ENCODE assay signal across 17 cellular contexts in genomic region chr2:207014424-207014823, GRCh38.
DNase-seq lines count a peak whose midpoint lies in the region; ATAC-seq, FAIRE-seq and TF ChIP-seq lines count a peak whose summit lies in the region.
"Had no signal": no experiment of that assay in that cellular context is flagged by ENCODE, and none has a peak within 500 bp of the region (broad histone marks: within the 10 kb centered on the region; RNA-seq: fewer than 3 reads in every experiment).

No MANE protein-coding gene starts in this region.

- no peaks in the 10 kb centered on the region for H3K79me2 ChIP-seq in mammary epithelial cell (ENCODE audit: insufficient read depth, low read length)
- no peaks in the 10 kb centered on the region for H3K79me2 ChIP-seq in HepG2 (ENCODE audit: insufficient read depth, low read length)

- intact Hi-C loops in mammary epithelial cell (cut with micrococcal nuclease) (loop anchor here (5.0 kb wide), 1 partner anchor 48 kb away; no protein-coding TSS in a partner anchor), HepG2 (cut with micrococcal nuclease; ENCODE audit: unreplicated experiment) (no loop called here)

- H3K4me3 ChIP-seq in mammary epithelial cell (replicated peaks in 1 of 3; ENCODE audit: insufficient read depth in 1 of 3, low read depth in 2 of 3, low read length in 3 of 3) (no peak overlapping the region), HepG2 (replicated peaks in 1 of 3; ENCODE audit: insufficient read depth in 1 of 3, low read depth in 2 of 3, low read length in 3 of 3) (no peak overlapping the region), gastroesophageal sphincter (no peak overlapping the region)
- H3K4me3 ChIP-seq: BLaER1 had no signal

- H3K4me1 ChIP-seq in mammary epithelial cell (ENCODE audit: insufficient read depth, low read length) (peaks cover 32% of the 10 kb centered on the region), HepG2 (ENCODE audit: insufficient read depth, low read length) (no peaks in the 10 kb centered on the region), gastroesophageal sphincter (no peaks in the 10 kb centered on the region)
- H3K4me1 ChIP-seq: BLaER1 had no signal

- H2AFZ ChIP-seq in mammary epithelial cell (ENCODE audit: low read depth, low read length) (no peak overlapping the region), HepG2 (ENCODE audit: low read length) (no peak overlapping the region)

- TF ChIP-seq CTCF in mammary epithelial cell (conservative IDR thresholded peaks at IDR 0.05 in 1 of 2, IDR thresholded peaks at IDR 0.05 in 1 of 2; ENCODE audit: extremely low read depth in 1 of 2, insufficient read depth in 1 of 2, low read depth in 1 of 2, low read length in 2 of 2) (no peak), HepG2 (CRISPR knock-in tag; IDR thresholded peaks at IDR 0.05) (no peak), gastroesophageal sphincter (IDR thresholded peaks at IDR 0.05) (no peak)

- H3K27me3 ChIP-seq in mammary epithelial cell (ENCODE audit: insufficient read depth, low read length) (no peaks in the 10 kb centered on the region), HepG2 (ENCODE audit: control insufficient read depth in 1 of 2, insufficient read depth in 2 of 2, low read length in 2 of 2) (peaks cover 0 to 3% of the 10 kb centered on the region in 2 experiments; a peak in 2 of 5 replicates), gastroesophageal sphincter (no peaks in the 10 kb centered on the region)
- H3K27me3 ChIP-seq: BLaER1 had no signal

- H3K27ac Mint-ChIP-seq in immature natural killer cell, result no peak overlapping the region
- H3K27ac Mint-ChIP-seq: CD14-positive monocyte; CD4-positive, alpha-beta memory T cell; H9 had no signal

- in situ Hi-C loops in mammary epithelial cell (cut with MboI; ENCODE audit: low sequenced_read_pairs in 2 of 2) (no loop called here), HepG2 (cut with HindIII; ENCODE audit: extremely low pct_ligation_motif_present, low pct_unique_long_range_greater_than_20kb) (no loop called here)

- peaks cover 5 to 8% of the 10 kb centered on the region in 2 donors for H3K4me1 Mint-ChIP-seq in immature natural killer cell
- H3K4me1 Mint-ChIP-seq: CD14-positive monocyte; CD4-positive, alpha-beta memory T cell had no signal

- no peak overlapping the region for H3K4me3 Mint-ChIP-seq in immature natural killer cell
- H3K4me3 Mint-ChIP-seq: CD14-positive monocyte; CD4-positive, alpha-beta memory T cell; H9 had no signal

- H3K36me3 ChIP-seq in mammary epithelial cell (ENCODE audit: insufficient read depth, low read length) (no peaks in the 10 kb centered on the region), HepG2 (replicated peaks in 1 of 2; ENCODE audit: control insufficient read depth in 1 of 2, insufficient read depth in 2 of 2, low read length in 2 of 2) (no peaks in the 10 kb centered on the region), gastroesophageal sphincter (no peaks in the 10 kb centered on the region)
- H3K36me3 ChIP-seq: BLaER1 had no signal

- peaks cover 2 to 6% (median 4%) of the 10 kb centered on the region in 3 donors for H3K27me3 Mint-ChIP-seq in immature natural killer cell (ENCODE audit: low read depth in 3 of 3)

- H3K4me2 ChIP-seq in mammary epithelial cell (ENCODE audit: insufficient read depth, low read depth, low read length), result no peak overlapping the region
- no peak overlapping the region for H3K4me2 ChIP-seq in HepG2 (ENCODE audit: low read depth, low read length)
- H3K4me2 ChIP-seq: BLaER1 had no signal

- H3K27ac ChIP-seq in mammary epithelial cell (ENCODE audit: insufficient read depth, low read depth, low read length), result no peak overlapping the region
- no peak overlapping the region for H3K27ac ChIP-seq in HepG2 (ENCODE audit: extremely low read length, insufficient read depth, low read length)
- H3K27ac ChIP-seq in gastroesophageal sphincter, result no peak overlapping the region
- H3K27ac ChIP-seq: BLaER1 had no signal

- TF ChIP-seq POLR2A in HepG2 (IDR thresholded peaks at IDR 0.05; ENCODE audit: insufficient read depth in 1 of 2, low read depth in 2 of 2, low read length in 2 of 2), result no peak
- TF ChIP-seq POLR2A in gastroesophageal sphincter (IDR thresholded peaks at IDR 0.05), result no peak

- H3K36me3 Mint-ChIP-seq in immature natural killer cell, result no peaks in the 10 kb centered on the region
- H3K36me3 Mint-ChIP-seq: CD14-positive monocyte; CD4-positive, alpha-beta memory T cell had no signal

- FAIRE-seq in HepG2 (lab: Jason Lieb, UNC), result no peak
- FAIRE-seq: GM19239, H1 had no signal

- H4K20me1 ChIP-seq in mammary epithelial cell (ENCODE audit: insufficient read depth, low read length) (no peaks in the 10 kb centered on the region), HepG2 (ENCODE audit: insufficient read depth, low read length) (no peaks in the 10 kb centered on the region)
- H4K20me1 ChIP-seq: BLaER1 had no signal

- POLR2A ChIA-PET in HepG2 (lab: Yijun Ruan, JAX), result no interaction called here

- WGBS in mammary epithelial cell (ENCODE audit: low coverage, missing lambda C conversion rate), result 3% methylated on average over 2 of the region's 2 CpGs
- WGBS in HepG2 (ENCODE audit: low lambda C conversion rate), result 1% methylated on average over 2 of the region's 2 CpGs
- 79 to 82% methylated on average over 2 of the region's 2 CpGs for WGBS in gastroesophageal sphincter (ENCODE audit: low coverage in 1 of 2), 2 donors

- DNase-seq in NCI-H2171 treated with DMSO at 0.1 percent for 48 hours (lab: John Stamatoyannopoulos, UW) (peak; percentile 3), NCI-H2171 (lab: John Stamatoyannopoulos, UW) (no peak), mammary epithelial cell (peak; percentile 79), immature natural killer cell (no peak), HepG2 (ENCODE audit: low spot score) (no peak)
- DNase-seq: 8988T; Calu3; CD4-positive, alpha-beta memory T cell; DMS79 treated with DMSO at 0.1 percent for 48 hours; GF-D8; H9 had no signal

- dilution Hi-C loops in mammary epithelial cell (cut with HindIII; ENCODE audit: low sequenced_read_pairs), result no loop called here

- no peak for TF ChIP-seq RAD21 in HepG2 (CRISPR knock-in tag; IDR thresholded peaks at IDR 0.05)

- no peaks in the 10 kb centered on the region for H3K9me3 Mint-ChIP-seq in immature natural killer cell

- CTCF ChIA-PET in mammary epithelial cell (lab: Charles Lee; ENCODE audit: low non-redundant PET) (no interaction called here), HepG2 (lab: Yijun Ruan, JAX; ENCODE audit: low intra/inter-chr PET ratio, low total read pairs) (no interaction called here)

- H3K9me3 ChIP-seq in mammary epithelial cell (replicated peaks; ENCODE audit: insufficient read depth, low read length) (no peaks in the 10 kb centered on the region), HepG2 (ENCODE audit: low read length) (no peaks in the 10 kb centered on the region), gastroesophageal sphincter (no peaks in the 10 kb centered on the region)
- H3K9me3 ChIP-seq: BLaER1 had no signal

- H3K9ac ChIP-seq in mammary epithelial cell (ENCODE audit: insufficient read depth, low read length) (no peak overlapping the region), HepG2 (ENCODE audit: insufficient read depth, low read depth, low read length) (no peak overlapping the region)
- H3K9ac ChIP-seq: BLaER1 had no signal

- no peak for TF ChIP-seq EP300 in HepG2 (IDR thresholded peaks at IDR 0.05; ENCODE audit: low read depth in 2 of 2, low read length in 2 of 2)
- no peak for TF ChIP-seq EP300 in HepG2 (CRISPR knock-in tag; IDR thresholded peaks at IDR 0.05; ENCODE audit: borderline replicate concordance)
- TF ChIP-seq EP300 in gastroesophageal sphincter (IDR thresholded peaks at IDR 0.05), result no peak

- no TSS peak for BruUV-seq in mammary epithelial cell (replicated peaks; lab: Mats Ljungman, UMichigan)
- no TSS peak for BruUV-seq in HepG2 (replicated peaks; lab: Mats Ljungman, UMichigan)

- ATAC-seq in esophagus mucosa (peak; percentile 59), HepG2 (no peak), gastroesophageal sphincter (no peak)

TF ChIP-seq in HepG2, 621 proteins besides CTCF, POLR2A, EP300 and RAD21:
- TF ChIP-seq KLF6 (CRISPR knock-in tag; IDR thresholded peaks at IDR 0.05), result no peak
- no peak for TF ChIP-seq WIZ (CRISPR knock-in tag; IDR thresholded peaks at IDR 0.05)

Comparison
In these comparisons a context has a peak if more than half of its experiments do, and no peak if none do; other contexts are left out.
1. DNase-seq: peak in NCI-H2171 treated with DMSO at 0.1 percent for 48 hours (single experiment) and mammary epithelial cell (single experiment); none in NCI-H2171 (single experiment), immature natural killer cell (0 of 3) and HepG2 (single experiment).